In the genomic region with DNA sequence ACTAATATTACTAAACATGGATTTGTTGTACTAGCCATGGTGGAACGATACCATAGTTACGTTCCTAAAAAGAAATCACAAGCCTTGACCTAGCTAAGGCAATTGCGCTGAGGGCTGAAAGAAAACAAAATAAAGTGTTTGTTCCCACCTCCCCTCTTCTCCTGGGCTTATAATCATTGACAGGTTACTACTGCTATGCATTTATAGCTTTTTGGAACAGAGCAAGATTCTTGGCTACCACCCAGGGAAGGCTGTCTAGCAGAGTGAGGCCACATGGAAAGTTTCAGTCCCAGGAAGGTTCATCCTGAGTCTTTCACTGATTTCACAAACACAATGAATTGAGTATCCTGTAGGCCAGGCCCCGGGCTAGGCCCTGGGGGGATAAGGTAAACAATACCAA, we compare ENCODE assay signal across 31 cellular contexts.
"Had no signal": no experiment of that assay in that cellular context is flagged by ENCODE, and none has a peak within 500 bp of the region (broad histone marks: within the 10 kb centered on the region; RNA-seq: fewer than 3 reads in every experiment).

No MANE protein-coding gene starts in this region.

- ATAC-seq: activated CD8-positive, alpha-beta T cell treated with anti-CD3 and anti-CD28 coated beads for 36 hours; activated T-cell treated with anti-CD3 and anti-CD28 coated beads, Interleukin-2, amount 50 U/mL, for 4 hours; activated T-helper 17 cell treated with anti-CD3 and anti-CD28 coated beads, Interleukin-2, amount 50 U/mL, for 72 hours; esophagus mucosa; gastrocnemius medialis; mucosa of descending colon; SK-N-SH treated with all-trans-retinoic acid at 6 μM for 48 hours; stimulated activated effector memory CD8-positive, alpha-beta T cell treated with anti-CD3 and anti-CD28 coated beads, Interleukin-12 subunit alpha, Interleukin-12 subunit beta, amount 100 ng/mL, for 72 hours; T-helper 17 cell; WTC11 had no signal

- H3K9me3 Mint-ChIP-seq: activated CD4-positive, alpha-beta T cell treated with anti-CD3 and anti-CD28 coated beads, Interleukin-2, amount 10 ng/mL, durations not matched to agents 7 days and 5 days; activated CD8-positive, alpha-beta T cell treated with anti-CD3 and anti-CD28 coated beads for 36 hours; activated naive CD4-positive, alpha-beta T cell treated with anti-CD3 and anti-CD28 coated beads, Interleukin-2, amount 50 U/mL, for 24 hours; activated T-cell treated with anti-CD3 and anti-CD28 coated beads, Interleukin-2, amount 50 U/mL, for 4 hours; activated T-helper 17 cell treated with anti-CD3 and anti-CD28 coated beads, Interleukin-2, amount 50 U/mL, for 72 hours; stimulated activated effector memory CD8-positive, alpha-beta T cell treated with anti-CD3 and anti-CD28 coated beads, Interleukin-12 subunit alpha, Interleukin-12 subunit beta, amount 100 ng/mL, for 72 hours; stimulated activated naive CD8-positive, alpha-beta T cell treated with anti-CD3 and anti-CD28 coated beads, Interleukin-15, Interleukin-2, amounts not matched to agents 100 ng/mL and 50 ng/mL, for 24 hours had no signal

- H3K9me3 ChIP-seq: gastrocnemius medialis, left ventricle myocardium inferior, mucosa of descending colon, ovary, prostate gland, sigmoid colon, upper lobe of left lung had no signal

- H3K4me3 ChIP-seq: coronary artery, gastrocnemius medialis, hepatocyte, left ventricle myocardium inferior, lung, mucosa of descending colon, ovary, prostate gland, sigmoid colon, upper lobe of left lung had no signal

- H3K27me3 ChIP-seq: gastrocnemius medialis, hepatocyte, ovary, sigmoid colon, upper lobe of left lung had no signal

- H3K27me3 Mint-ChIP-seq: activated CD4-positive, alpha-beta T cell treated with anti-CD3 and anti-CD28 coated beads, Interleukin-2, amount 10 ng/mL, durations not matched to agents 7 days and 5 days; activated CD8-positive, alpha-beta T cell treated with anti-CD3 and anti-CD28 coated beads for 36 hours; activated naive CD4-positive, alpha-beta T cell treated with anti-CD3 and anti-CD28 coated beads, Interleukin-2, amount 50 U/mL, for 24 hours had no signal

- H3K36me3 ChIP-seq: gastrocnemius medialis, left ventricle myocardium inferior, ovary, prostate gland, sigmoid colon, upper lobe of left lung had no signal

- DNase-seq: activated CD4-positive, alpha-beta T cell treated with anti-CD3 and anti-CD28 coated beads for 1 hour; activated CD4-positive, alpha-beta T cell treated with anti-CD3 and anti-CD28 coated beads, Interleukin-2, amount 10 ng/mL, durations not matched to agents 7 days and 5 days; activated CD8-positive, alpha-beta T cell treated with anti-CD3 and anti-CD28 coated beads for 36 hours; activated T-cell treated with anti-CD3 and anti-CD28 coated beads, Interleukin-2, amount 50 U/mL, for 4 hours; anterior cingulate cortex; cerebellar nuclear complex; endodermal cell; gastrocnemius medialis; immature natural killer cell; left ventricle myocardium inferior; mucosa of descending colon; nephron progenitor cell; ovary; sigmoid colon; small intestine; stimulated activated CD4-positive, alpha-beta T cell treated with anti-CD3 and anti-CD28 coated beads, Interleukin-4, amount 100 ng/mL, for 24 hours; substantia nigra; T-helper 17 cell; T1000; upper lobe of left lung had no signal

- H3K27ac ChIP-seq: coronary artery, gastrocnemius medialis, hepatocyte, left ventricle myocardium inferior, ovary, prostate gland, upper lobe of left lung had no signal

- H3K27ac Mint-ChIP-seq: activated CD4-positive, alpha-beta T cell treated with anti-CD3 and anti-CD28 coated beads, Interleukin-2, amount 10 ng/mL, durations not matched to agents 7 days and 5 days; activated CD8-positive, alpha-beta T cell treated with anti-CD3 and anti-CD28 coated beads for 36 hours; activated naive CD4-positive, alpha-beta T cell treated with anti-CD3 and anti-CD28 coated beads, Interleukin-2, amount 50 U/mL, for 24 hours; activated T-helper 17 cell treated with anti-CD3 and anti-CD28 coated beads, Interleukin-2, amount 50 U/mL, for 72 hours; endodermal cell; immature natural killer cell; nephron progenitor cell; stimulated activated effector memory CD8-positive, alpha-beta T cell treated with anti-CD3 and anti-CD28 coated beads, Interleukin-12 subunit alpha, Interleukin-12 subunit beta, amount 100 ng/mL, for 72 hours; stimulated activated naive CD8-positive, alpha-beta T cell treated with anti-CD3 and anti-CD28 coated beads, Interleukin-15, Interleukin-2, amounts not matched to agents 100 ng/mL and 50 ng/mL, for 24 hours; T-helper 17 cell; WTC11 had no signal

- H3K4me1 ChIP-seq: gastrocnemius medialis, left ventricle myocardium inferior, prostate gland, upper lobe of left lung had no signal

- H3K36me3 Mint-ChIP-seq: activated naive CD4-positive, alpha-beta T cell treated with anti-CD3 and anti-CD28 coated beads, Interleukin-2, amount 50 U/mL, for 24 hours; immature natural killer cell; stimulated activated effector memory CD8-positive, alpha-beta T cell treated with anti-CD3 and anti-CD28 coated beads, Interleukin-12 subunit alpha, Interleukin-12 subunit beta, amount 100 ng/mL, for 72 hours had no signal

- H3K4me3 Mint-ChIP-seq: activated CD4-positive, alpha-beta T cell treated with anti-CD3 and anti-CD28 coated beads, Interleukin-2, amount 10 ng/mL, durations not matched to agents 7 days and 5 days; activated CD8-positive, alpha-beta T cell treated with anti-CD3 and anti-CD28 coated beads for 36 hours; activated naive CD4-positive, alpha-beta T cell treated with anti-CD3 and anti-CD28 coated beads, Interleukin-2, amount 50 U/mL, for 24 hours; activated T-cell treated with anti-CD3 and anti-CD28 coated beads, Interleukin-2, amount 50 U/mL, for 4 hours; activated T-helper 17 cell treated with anti-CD3 and anti-CD28 coated beads, Interleukin-2, amount 50 U/mL, for 72 hours; endodermal cell; immature natural killer cell; nephron progenitor cell; stimulated activated effector memory CD8-positive, alpha-beta T cell treated with anti-CD3 and anti-CD28 coated beads, Interleukin-12 subunit alpha, Interleukin-12 subunit beta, amount 100 ng/mL, for 72 hours; stimulated activated naive CD8-positive, alpha-beta T cell treated with anti-CD3 and anti-CD28 coated beads, Interleukin-15, Interleukin-2, amounts not matched to agents 100 ng/mL and 50 ng/mL, for 24 hours; T-helper 17 cell; WTC11 had no signal

- H3K4me1 Mint-ChIP-seq: activated CD4-positive, alpha-beta T cell treated with anti-CD3 and anti-CD28 coated beads, Interleukin-2, amount 10 ng/mL, durations not matched to agents 7 days and 5 days; activated naive CD4-positive, alpha-beta T cell treated with anti-CD3 and anti-CD28 coated beads, Interleukin-2, amount 50 U/mL, for 24 hours; activated T-helper 17 cell treated with anti-CD3 and anti-CD28 coated beads, Interleukin-2, amount 50 U/mL, for 72 hours; endodermal cell; immature natural killer cell; stimulated activated effector memory CD8-positive, alpha-beta T cell treated with anti-CD3 and anti-CD28 coated beads, Interleukin-12 subunit alpha, Interleukin-12 subunit beta, amount 100 ng/mL, for 72 hours; WTC11 had no signal
